Comparison of ENCODE assay signal across 24 cellular contexts in the genomic region with DNA sequence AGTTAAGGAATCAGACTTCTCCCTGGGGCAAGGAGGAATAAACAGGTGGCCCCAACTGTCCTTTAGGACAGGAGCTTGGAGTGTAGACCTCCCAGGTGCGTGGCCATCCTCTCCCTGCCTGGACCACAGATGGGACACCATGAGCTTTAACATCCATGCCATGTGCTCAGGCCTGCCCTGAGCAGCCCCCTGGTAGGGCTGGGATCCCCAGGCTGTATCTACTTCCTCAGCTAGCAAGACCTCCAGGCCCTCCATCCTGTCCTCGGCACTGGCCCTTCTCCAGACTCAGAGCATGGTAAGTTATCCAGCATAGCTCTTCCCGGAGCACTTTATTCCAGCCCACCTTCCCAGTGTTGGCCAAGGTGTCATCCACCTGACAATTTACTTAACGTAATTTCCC. TPM values are rescaled to one million over a fixed set of nuclear protein-coding genes. Genes with fewer than 3 reads are reported as not detected.
DNase-seq lines count a peak whose midpoint lies in the region; ATAC-seq and TF ChIP-seq lines count a peak whose summit lies in the region.
"Had no signal": no experiment of that assay in that cellular context is flagged by ENCODE, and none has a peak within 500 bp of the region (broad histone marks: within the 10 kb centered on the region; RNA-seq: fewer than 3 reads in every experiment).

No MANE protein-coding gene starts in this region.

- TF ChIP-seq CTCF in CD4-positive, alpha-beta T cell (IDR thresholded peaks at IDR 0.05) = no peak
- no peak for TF ChIP-seq CTCF in natural killer cell (IDR thresholded peaks at IDR 0.05)

- CTCF ChIA-PET in CD4-positive, alpha-beta T cell (lab: Charles Lee) = interaction anchor here (1.0 to 1.6 kb wide), 2 partner anchors 153 to 211 kb away, joined by 3 read pairs; no protein-coding TSS in a partner anchor

- peaks cover 57% of the 10 kb centered on the region for H3K4me1 Mint-ChIP-seq in activated CD4-positive, alpha-beta T cell treated with anti-CD3 and anti-CD28 coated beads, Interleukin-2, amount 10 ng/mL, durations not matched to agents 24 days and 14 days
- H3K4me1 Mint-ChIP-seq in CD4-positive, alpha-beta T cell (ENCODE audit: low read depth) = peaks cover 74% of the 10 kb centered on the region
- H3K4me1 Mint-ChIP-seq in activated T-helper 17 cell treated with anti-CD3 and anti-CD28 coated beads, Interleukin-2, amount 50 U/mL, for 72 hours = peaks cover 6% of the 10 kb centered on the region
- H3K4me1 Mint-ChIP-seq in natural killer cell = peaks cover 22 to 56% of the 10 kb centered on the region in 2 donors

- H3K9me3 ChIP-seq in CD4-positive, alpha-beta T cell (ENCODE audit: control insufficient read depth, low read length) = no peaks in the 10 kb centered on the region
- H3K9me3 ChIP-seq: pancreas, upper lobe of left lung had no signal

- no peaks in the 10 kb centered on the region for H3K27me3 ChIP-seq in CD4-positive, alpha-beta T cell (ENCODE audit: control insufficient read depth, insufficient read depth, low read length)
- H3K27me3 ChIP-seq: cardiac muscle cell, pancreas, upper lobe of left lung had no signal

- peak overlapping the region; percentile 95 for H3K27ac ChIP-seq in CD4-positive, alpha-beta T cell (ENCODE audit: low read depth, low read length)
- H3K27ac ChIP-seq: cardiac muscle cell, dorsolateral prefrontal cortex, HL-60, pancreas, upper lobe of left lung had no signal

- H3K9me3 Mint-ChIP-seq in activated CD4-positive, alpha-beta T cell treated with anti-CD3 and anti-CD28 coated beads, Interleukin-2, amount 10 ng/mL, durations not matched to agents 24 days and 14 days = peaks cover 3% of the 10 kb centered on the region
- no peaks in the 10 kb centered on the region for H3K9me3 Mint-ChIP-seq in CD4-positive, alpha-beta T cell
- no peaks in the 10 kb centered on the region for H3K9me3 Mint-ChIP-seq in activated T-helper 17 cell treated with anti-CD3 and anti-CD28 coated beads, Interleukin-2, amount 50 U/mL, for 72 hours
- no peaks in the 10 kb centered on the region for H3K9me3 Mint-ChIP-seq in natural killer cell

- H3K36me3 Mint-ChIP-seq in activated CD4-positive, alpha-beta T cell treated with anti-CD3 and anti-CD28 coated beads, Interleukin-2, amount 10 ng/mL, durations not matched to agents 24 days and 14 days (ENCODE audit: low read depth) = peaks cover 75% of the 10 kb centered on the region
- peaks cover 96% of the 10 kb centered on the region for H3K36me3 Mint-ChIP-seq in CD4-positive, alpha-beta T cell (ENCODE audit: low read depth)
- H3K36me3 Mint-ChIP-seq in activated T-helper 17 cell treated with anti-CD3 and anti-CD28 coated beads, Interleukin-2, amount 50 U/mL, for 72 hours (ENCODE audit: low read depth) = peaks cover 100% of the 10 kb centered on the region
- no peaks in the 10 kb centered on the region for H3K36me3 Mint-ChIP-seq in natural killer cell

- peak; percentile 62 for DNase-seq in activated CD4-positive, alpha-beta T cell treated with anti-CD3 and anti-CD28 coated beads, Interleukin-2, amount 10 ng/mL, durations not matched to agents 24 days and 14 days
- no peak for DNase-seq in activated CD4-positive, alpha-beta T cell treated with anti-CD3 and anti-CD28 coated beads for 1 hour
- no peak for DNase-seq in CD4-positive, alpha-beta T cell
- DNase-seq in natural killer cell (no peak), occipital lobe (lab: John Stamatoyannopoulos, UW) (no peak)
- DNase-seq: activated CD4-positive, CD25-positive, alpha-beta regulatory T cell; activated CD8-positive, alpha-beta memory T cell treated with anti-CD3 and anti-CD28 coated beads, Interleukin-2, amount 50 U/mL, for 4 hours; amniotic stem cell; C1 segment of cervical spinal cord; IMR-90; mammary epithelial cell; MM.1S; NCI-H1694 treated with DMSO at 0.1 percent for 48 hours; NCI-H82; pancreas; SIG-M5; upper lobe of left lung had no signal

- H3K27me3 Mint-ChIP-seq in activated CD4-positive, alpha-beta T cell treated with anti-CD3 and anti-CD28 coated beads, Interleukin-2, amount 10 ng/mL, durations not matched to agents 24 days and 14 days = no peaks in the 10 kb centered on the region
- no peaks in the 10 kb centered on the region for H3K27me3 Mint-ChIP-seq in CD4-positive, alpha-beta T cell
- H3K27me3 Mint-ChIP-seq in activated T-helper 17 cell treated with anti-CD3 and anti-CD28 coated beads, Interleukin-2, amount 50 U/mL, for 72 hours = no peaks in the 10 kb centered on the region
- no peaks in the 10 kb centered on the region for H3K27me3 Mint-ChIP-seq in natural killer cell (ENCODE audit: low read depth in 2 of 2)

- H3K4me3 Mint-ChIP-seq in activated CD4-positive, alpha-beta T cell treated with anti-CD3 and anti-CD28 coated beads, Interleukin-2, amount 10 ng/mL, durations not matched to agents 24 days and 14 days = peak overlapping the region; percentile 90
- H3K4me3 Mint-ChIP-seq in CD4-positive, alpha-beta T cell = peak overlapping the region; percentile 91
- H3K4me3 Mint-ChIP-seq in activated T-helper 17 cell treated with anti-CD3 and anti-CD28 coated beads, Interleukin-2, amount 50 U/mL, for 72 hours = peak overlapping the region; percentile 93
- H3K4me3 Mint-ChIP-seq in natural killer cell = peak overlapping the region; percentile 73

- POLR2A ChIA-PET in CD4-positive, alpha-beta T cell (lab: Charles Lee) = interaction anchor here (0.5 to 2.6 kb wide), 15 partner anchors 26 to 1692 kb away, joined by 3 to 15 read pairs (median 4); no protein-coding TSS in a partner anchor

- ATAC-seq in CD4-positive, alpha-beta T cell (ENCODE audit: poor library complexity) = no peak
- no peak for ATAC-seq in activated T-helper 17 cell treated with anti-CD3 and anti-CD28 coated beads, Interleukin-2, amount 50 U/mL, for 72 hours (replicated peaks)
- no peak for ATAC-seq in natural killer cell
- no peak for ATAC-seq in GM21528 (IDR thresholded peaks at IDR 0.05; ENCODE audit: low FRiP score, unreplicated experiment)
- ATAC-seq in GM19452 (IDR thresholded peaks at IDR 0.05; ENCODE audit: unreplicated experiment) = no peak
- ATAC-seq: pancreas, sciatic nerve had no signal

- peak overlapping the region; percentile 95 for H3K27ac Mint-ChIP-seq in activated CD4-positive, alpha-beta T cell treated with anti-CD3 and anti-CD28 coated beads, Interleukin-2, amount 10 ng/mL, durations not matched to agents 24 days and 14 days
- peak overlapping the region; percentile 94 for H3K27ac Mint-ChIP-seq in CD4-positive, alpha-beta T cell
- peak overlapping the region; percentile 99 for H3K27ac Mint-ChIP-seq in activated T-helper 17 cell treated with anti-CD3 and anti-CD28 coated beads, Interleukin-2, amount 50 U/mL, for 72 hours
- peak overlapping the region in 1 of 2 donors; percentile 88 for H3K27ac Mint-ChIP-seq in natural killer cell

- intact Hi-C loops in activated CD4-positive, alpha-beta T cell treated with anti-CD3 and anti-CD28 coated beads, Interleukin-2, amount 10 ng/mL, durations not matched to agents 24 days and 14 days (cut with micrococcal nuclease) = no loop called here
- intact Hi-C loops in CD4-positive, alpha-beta T cell (cut with DNase I, micrococcal nuclease) = no loop called here
- intact Hi-C loops in natural killer cell (cut with micrococcal nuclease) = no loop called here

RNA-seq across cellular contexts. Expression of gene CD6, which starts 5.7 kb away (rescaled TPM):
- 416 and 421 TPM in 2 replicates for total RNA-seq in activated CD4-positive, alpha-beta T cell treated with anti-CD3 and anti-CD28 coated beads, Interleukin-2, amount 10 ng/mL, durations not matched to agents 24 days and 14 days
- 100 to 1,000 TPM; 814 to 827 TPM for total RNA-seq in CD4-positive, alpha-beta T cell
- total RNA-seq in activated T-helper 17 cell treated with anti-CD3 and anti-CD28 coated beads, Interleukin-2, amount 50 U/mL, for 72 hours = 100 to 1,000 TPM; 254 to 438 TPM
- total RNA-seq in natural killer cell (100 to 1,000 TPM in 1 of 3 donors, 10 to 100 TPM in 2; 18.9 to 111 (median 85.6) TPM), occipital lobe (0.16 TPM)
- total RNA-seq: IMR-90, mammary epithelial cell had no signal

RNA-seq across cellular contexts. Expression of gene SLC15A3, which starts 25.2 kb away (rescaled TPM):
- 3.0 and 4.0 TPM in 2 replicates for total RNA-seq in activated CD4-positive, alpha-beta T cell treated with anti-CD3 and anti-CD28 coated beads, Interleukin-2, amount 10 ng/mL, durations not matched to agents 24 days and 14 days
- total RNA-seq in CD4-positive, alpha-beta T cell = 10 to 100 TPM; 10.5 to 11.9 TPM
- 1 to 10 TPM; 1.0 to 1.3 TPM for total RNA-seq in activated T-helper 17 cell treated with anti-CD3 and anti-CD28 coated beads, Interleukin-2, amount 50 U/mL, for 72 hours
- total RNA-seq in natural killer cell (10 to 100 TPM; 11.6 to 26.5 (median 20.1) TPM), occipital lobe (5.8 TPM)

RNA-seq across cellular contexts. Expression of gene TMEM132A, which starts 53.0 kb away (rescaled TPM):
- 2.3 and 3.5 TPM in 2 replicates for total RNA-seq in activated CD4-positive, alpha-beta T cell treated with anti-CD3 and anti-CD28 coated beads, Interleukin-2, amount 10 ng/mL, durations not matched to agents 24 days and 14 days
- not detected for total RNA-seq in CD4-positive, alpha-beta T cell
- total RNA-seq in activated T-helper 17 cell treated with anti-CD3 and anti-CD28 coated beads, Interleukin-2, amount 50 U/mL, for 72 hours = under 1 TPM in 1 of 2 donors, not detected in 1; 0.29 TPM
- total RNA-seq in natural killer cell (not detected), occipital lobe (104 TPM)

Comparison
In these comparisons a context has a peak if more than half of its experiments do, and no peak if none do; other contexts are left out.
1. RNA of gene CD6, which starts 5.7 kb away (total RNA-seq): 814 to 827 TPM in CD4-positive, alpha-beta T cell, 254 to 438 TPM in activated T-helper 17 cell treated with anti-CD3 and anti-CD28 coated beads, Interleukin-2, amount 50 U/mL, for 72 hours, 416 to 421 TPM in activated CD4-positive, alpha-beta T cell treated with anti-CD3 and anti-CD28 coated beads, Interleukin-2, amount 10 ng/mL, durations not matched to agents 24 days and 14 days and 18.9 to 111 TPM in natural killer cell; 0.16 TPM in occipital lobe (single experiment); every median in the first group is over 10 times any median in the second.
2. RNA of gene TMEM132A, which starts 53.0 kb away (total RNA-seq): 104 TPM in occipital lobe (single experiment); 2.3 to 3.5 TPM in activated CD4-positive, alpha-beta T cell treated with anti-CD3 and anti-CD28 coated beads, Interleukin-2, amount 10 ng/mL, durations not matched to agents 24 days and 14 days, 0.29 TPM in activated T-helper 17 cell treated with anti-CD3 and anti-CD28 coated beads, Interleukin-2, amount 50 U/mL, for 72 hours, not detected in natural killer cell and not detected in CD4-positive, alpha-beta T cell; every median in the first group is over 10 times any median in the second.
3. Peak in every context shown above with its lines, with median percentiles within 50 percentile points of each other: H3K4me3 Mint-ChIP-seq.